In the genomic region with DNA sequence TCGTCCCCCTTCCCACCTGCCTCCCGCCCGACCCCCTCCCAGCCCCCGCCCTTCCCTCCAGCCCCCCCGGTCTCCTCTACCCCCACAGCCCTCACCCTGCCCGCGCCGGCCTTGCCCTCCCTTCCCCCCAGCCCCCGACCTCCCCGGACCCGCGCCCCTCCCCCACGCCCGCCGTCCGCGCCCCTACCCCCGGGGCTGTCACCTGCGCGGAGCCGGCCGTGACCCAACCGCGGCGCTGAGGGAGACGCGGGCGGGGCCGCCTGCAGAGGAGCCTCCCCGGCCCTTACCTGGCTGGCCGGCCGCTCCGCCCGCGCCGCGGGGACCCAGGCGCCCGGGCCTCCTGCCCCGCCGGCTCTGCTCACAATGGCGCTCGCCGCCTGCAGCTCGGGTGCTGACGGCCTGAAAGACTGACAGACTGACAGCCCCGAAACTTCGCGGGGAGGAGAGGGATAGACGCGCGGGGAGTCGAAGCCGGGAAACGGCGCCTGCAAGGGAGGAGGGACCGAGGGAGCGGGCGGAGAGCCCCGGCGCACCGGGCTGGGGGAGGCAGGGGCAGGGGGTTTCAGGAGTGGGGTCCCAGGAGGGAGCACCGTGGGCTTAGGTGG, we compare ENCODE assay signal across 8 cellular contexts. TPM values are rescaled to one million over a fixed set of nuclear protein-coding genes. Genes with fewer than 3 reads are reported as not detected.
DNase-seq lines count a peak whose midpoint lies in the region; ATAC-seq and TF ChIP-seq lines count a peak whose summit lies in the region.

No MANE protein-coding gene starts in this region.

- H3K9me3 Mint-ChIP-seq in activated T-cell treated with anti-CD3 and anti-CD28 coated beads, Interleukin-2, amount 50 U/mL, for 4 hours: no peaks in the 10 kb centered on the region

- DNase-seq in Right ventricle myocardium superior (peak; percentile 68), cardiac septum (ENCODE audit: low spot score) (no peak), cardiac muscle cell (ENCODE audit: low read depth in 1 of 2, low spot score in 1 of 2) (peak in 1 of 2 donors; percentile 56), sigmoid colon (no peak), dedifferentiated amniotic fluid mesenchymal stem cell (ENCODE audit: extremely low spot score) (no peak), ureter (ENCODE audit: low spot score) (no peak), NCI-H524 (lab: John Stamatoyannopoulos, UW) (no peak)
- peak; percentile 23 for DNase-seq in activated T-cell treated with anti-CD3 and anti-CD28 coated beads, Interleukin-2, amount 50 U/mL, for 4 hours

- H3K4me1 ChIP-seq in cardiac muscle cell (ENCODE audit: low read depth) (peaks cover 18% of the 10 kb centered on the region), sigmoid colon (peaks cover 0 to 30% (median 14%) of the 10 kb centered on the region in 4 donors)

- peak overlapping the region; percentile 79 for H3K4me3 ChIP-seq in cardiac muscle cell
- peak overlapping the region; percentile 65 to 89 (median 78) for H3K4me3 ChIP-seq in sigmoid colon

- H3K36me3 ChIP-seq in cardiac muscle cell: peaks cover 10% of the 10 kb centered on the region
- H3K36me3 ChIP-seq in sigmoid colon: peaks cover 0 to 20% (median 0%) of the 10 kb centered on the region in 4 donors

- peak overlapping the region; percentile 71 for H3K4me3 Mint-ChIP-seq in activated T-cell treated with anti-CD3 and anti-CD28 coated beads, Interleukin-2, amount 50 U/mL, for 4 hours

- peaks cover 7% of the 10 kb centered on the region for H3K4me1 Mint-ChIP-seq in activated T-cell treated with anti-CD3 and anti-CD28 coated beads, Interleukin-2, amount 50 U/mL, for 4 hours (ENCODE audit: low read depth)

- ATAC-seq in Right ventricle myocardium superior (ENCODE audit: poor library complexity): no peak
- peak; percentile 4 to 13 for ATAC-seq in activated T-cell treated with anti-CD3 and anti-CD28 coated beads, Interleukin-2, amount 50 U/mL, for 4 hours

- H3K27ac ChIP-seq in cardiac muscle cell: peak overlapping the region; percentile 84
- H3K27ac ChIP-seq in sigmoid colon: peak overlapping the region; percentile 72 to 82 (median 80)

- no peaks in the 10 kb centered on the region for H3K36me3 Mint-ChIP-seq in activated T-cell treated with anti-CD3 and anti-CD28 coated beads, Interleukin-2, amount 50 U/mL, for 4 hours (ENCODE audit: insufficient read depth)

- 1% methylated on average over 63 of the region's 63 CpGs for whole genome bisulfite sequencing in sigmoid colon, 2 donors

- TF ChIP-seq POLR2A in sigmoid colon (IDR thresholded peaks at IDR 0.05): no peak

- intact Hi-C loops in Right ventricle myocardium superior (cut with DNase I) (no loop called here), cardiac septum (cut with DNase I) (no loop called here), sigmoid colon (cut with DNase I) (loop anchor here (5.0 to 10.0 kb wide), 4 partner anchors 56 to 746 kb away; partner anchors contain the start of genes ATP6V0E2 and PDIA4)

- no peak for TF ChIP-seq EP300 in sigmoid colon (IDR thresholded peaks at IDR 0.05)

- peaks cover 1% of the 10 kb centered on the region for H3K27me3 Mint-ChIP-seq in activated T-cell treated with anti-CD3 and anti-CD28 coated beads, Interleukin-2, amount 50 U/mL, for 4 hours (ENCODE audit: low read depth)

- H3K27me3 ChIP-seq in cardiac muscle cell (peaks cover 17% of the 10 kb centered on the region), sigmoid colon (no peaks in the 10 kb centered on the region)

- H3K9me3 ChIP-seq in cardiac muscle cell (ENCODE audit: low read depth) (no peaks in the 10 kb centered on the region), sigmoid colon (no peaks in the 10 kb centered on the region)

- TF ChIP-seq CTCF in cardiac muscle cell (IDR thresholded peaks at IDR 0.05; ENCODE audit: low read depth, low read length) (no peak), sigmoid colon (IDR thresholded peaks at IDR 0.05) (no peak)

RNA-seq across cellular contexts. Expression of gene ZNF467, which starts 0.5 kb away (rescaled TPM):
- total RNA-seq in Right ventricle myocardium superior (5.2 TPM), cardiac septum (7.0 TPM), cardiac muscle cell (19.9 and 33.7 TPM in 2 replicates), sigmoid colon (10 to 100 TPM in 1 of 4 donors, 1 to 10 TPM in 3; 7.1 to 15.7 (median 9.2) TPM), ureter (9.7 TPM)
- under 1 TPM; 0.08 to 0.18 (median 0.16) TPM for total RNA-seq in activated T-cell treated with anti-CD3 and anti-CD28 coated beads, Interleukin-2, amount 50 U/mL, for 4 hours
- polyA plus RNA-seq in cardiac muscle cell (27.7 and 34.1 TPM in 2 replicates), sigmoid colon (1 to 10 TPM; 3.0 to 4.6 (median 3.5) TPM)

Comparison
In these comparisons a context has a peak if more than half of its experiments do, and no peak if none do; other contexts are left out.
1. DNase-seq: peak in Right ventricle myocardium superior (single experiment) and activated T-cell treated with anti-CD3 and anti-CD28 coated beads, Interleukin-2, amount 50 U/mL, for 4 hours (single experiment); none in cardiac septum (single experiment), sigmoid colon (single experiment), dedifferentiated amniotic fluid mesenchymal stem cell (single experiment), ureter (single experiment) and NCI-H524 (0 of 2).